8 cellular contexts compared by ENCODE assay signal in the genomic region with DNA sequence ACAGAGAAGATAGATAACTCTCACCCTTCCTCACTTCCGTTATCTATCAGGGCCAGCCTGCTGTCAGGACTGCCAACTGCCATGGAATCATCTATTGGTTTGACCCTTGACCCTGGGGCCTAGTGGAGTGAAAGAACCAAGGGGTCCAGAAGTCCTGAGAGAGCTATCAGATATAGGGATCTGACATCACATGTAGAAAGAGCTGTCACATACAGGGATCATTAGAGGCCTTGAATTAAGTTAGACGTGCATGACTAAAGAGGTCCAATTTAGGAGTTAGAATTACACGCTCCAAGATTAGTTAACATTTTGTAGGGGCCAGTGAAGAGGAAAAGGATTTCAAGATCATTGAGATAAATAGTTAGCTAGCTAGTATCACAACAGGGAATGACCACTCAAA. TPM values are rescaled to one million over a fixed set of nuclear protein-coding genes. Genes with fewer than 3 reads are reported as not detected.
"Had no signal": no experiment of that assay in that cellular context is flagged by ENCODE, and none has a peak within 500 bp of the region (broad histone marks: within the 10 kb centered on the region; RNA-seq: fewer than 3 reads in every experiment).

A gene with protein sequence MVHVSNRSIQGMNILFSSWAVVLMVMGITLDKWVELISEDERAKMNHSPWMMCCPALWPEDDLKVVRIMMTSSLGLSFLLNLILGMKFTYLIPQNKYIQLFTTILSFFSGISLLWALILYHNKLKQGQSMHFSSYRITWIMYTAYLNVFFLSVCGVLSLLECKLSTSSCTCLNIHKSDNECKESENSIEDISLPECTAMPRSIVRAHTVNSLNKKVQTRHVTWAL (minus strand): TSS at position 101 of the 400 bp plus-strand sequence. CDS start 245 bp downstream, outside the sequence.

- H3K36me3 Mint-ChIP-seq: IgD-negative memory B cell had no signal

- H3K27me3 Mint-ChIP-seq: IgD-negative memory B cell had no signal

- H3K4me1 Mint-ChIP-seq: IgD-negative memory B cell had no signal

- H3K9me3 Mint-ChIP-seq: IgD-negative memory B cell had no signal

- ATAC-seq: HepG2 had no signal

- H3K4me3 Mint-ChIP-seq: IgD-negative memory B cell had no signal

- DNase-seq: GM23248, GOT3, H7, HCEC 1CT had no signal

RNA-seq across cellular contexts. Expression of the gene that starts here (rescaled TPM):
- total RNA-seq: GM23248, H4, H7, HepG2, HT1080 had no signal
